ENCODE assay signal across 22 cellular contexts in the genomic region with DNA sequence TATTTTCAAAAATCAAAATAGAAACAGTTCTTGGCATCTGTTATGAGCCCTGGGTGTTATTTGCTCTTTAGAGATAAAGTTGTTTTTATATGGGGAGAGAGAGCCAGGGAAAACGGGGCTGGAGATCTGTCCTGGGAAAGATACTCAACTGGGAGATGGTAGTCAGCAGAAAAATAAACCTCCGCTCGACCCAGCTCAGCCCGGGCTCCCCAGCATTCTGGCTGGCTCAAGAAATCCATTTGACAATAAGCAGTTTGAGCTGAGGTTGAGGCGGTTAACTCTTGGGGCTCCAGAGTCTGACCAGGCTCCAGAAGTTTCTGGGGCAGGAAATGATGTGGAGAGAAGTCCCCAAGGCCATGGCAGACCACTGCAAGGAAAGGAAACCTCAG.
"Had no signal": no experiment of that assay in that cellular context is flagged by ENCODE, and none has a peak within 500 bp of the region (broad histone marks: within the 10 kb centered on the region; RNA-seq: fewer than 3 reads in every experiment).

No MANE protein-coding gene starts in this region.

- H3K4me3 ChIP-seq: SJCRH30 had no signal

- DNase-seq: activated CD4-positive, alpha-beta T cell treated with anti-CD3 and anti-CD28 coated beads for 1 hour; activated CD4-positive, alpha-beta T cell treated with anti-CD3 and anti-CD28 coated beads, Interleukin-2, amount 10 ng/mL, durations not matched to agents 24 days and 14 days; activated CD4-positive, alpha-beta T cell treated with anti-CD3 and anti-CD28 coated beads, Interleukin-2, amount 50 U/mL, for 48 hours; activated CD8-positive, alpha-beta memory T cell treated with anti-CD3 and anti-CD28 coated beads, Interleukin-2, amount 10 ng/mL, durations not matched to agents 7 days and 5 days; activated effector memory CD4-positive, alpha-beta T cell treated with Interleukin-2 at 50 U/mL for 16 hours; activated naive CD4-positive, alpha-beta T cell; activated T-cell treated with anti-CD3 and anti-CD28 coated beads, Interleukin-2, amount 50 U/mL, for 24 hours; aorta; MV-4-11; NCI-H1105; NCI-H1436; NCI-H1694 treated with DMSO at 0.1 percent for 48 hours; NCI-H2029 treated with DMSO at 0.1 percent for 48 hours; NCI-H345; NCI-H510A; NCI-H526 treated with DMSO at 0.1 percent for 48 hours; NCI-H82; SJCRH30; SW 1271 had no signal

- H3K9me3 ChIP-seq: SJCRH30, SK-N-SH had no signal

- H3K27ac ChIP-seq: KMS-11, SJCRH30 had no signal

- ATAC-seq: activated CD8-positive, alpha-beta memory T cell treated with anti-CD3 and anti-CD28 coated beads, Interleukin-2, amount 10 ng/mL, durations not matched to agents 7 days and 5 days; WTC11 had no signal

- H3K36me3 ChIP-seq: SJCRH30 had no signal
